In the genomic region with DNA sequence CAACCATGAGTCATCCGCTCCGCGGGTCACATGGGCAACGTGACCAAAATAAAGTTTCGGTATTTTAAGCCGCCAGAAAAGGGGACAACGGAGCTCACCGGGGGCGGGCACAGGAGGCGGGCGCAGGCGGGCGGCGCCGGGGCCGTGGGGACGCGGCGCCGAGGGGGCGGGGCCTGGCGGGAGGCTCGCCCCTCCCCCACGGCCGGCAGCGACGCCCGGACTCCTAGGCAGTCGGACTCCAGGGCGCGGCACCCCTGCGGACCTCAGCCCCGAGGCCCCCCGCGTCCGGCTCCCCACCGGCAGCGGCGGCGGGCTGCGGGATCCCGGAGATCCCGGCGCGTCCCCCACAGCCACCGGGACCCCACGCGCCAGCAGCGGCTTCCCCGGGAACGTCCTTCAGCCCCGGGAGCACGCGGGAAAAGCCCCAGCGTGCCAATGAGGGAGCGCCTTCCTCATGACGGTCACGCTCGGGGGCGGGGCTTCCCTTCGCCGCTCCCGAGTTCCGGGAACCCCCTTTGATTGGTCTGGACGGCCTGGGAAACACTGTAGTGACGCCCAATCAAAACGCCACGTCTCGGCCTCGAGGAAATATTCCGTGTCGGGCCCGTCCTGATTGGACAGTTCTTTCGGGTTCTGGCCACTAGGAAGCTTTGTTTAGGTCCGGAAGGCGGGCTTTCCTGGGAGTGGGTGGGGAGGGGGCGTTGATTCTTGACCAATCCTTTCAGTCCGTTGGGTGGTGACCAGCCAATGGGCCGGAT, we compare ENCODE assay signal across 8 cellular contexts. TPM values are rescaled to one million over a fixed set of nuclear protein-coding genes. Genes with fewer than 3 reads are reported as not detected.
DNase-seq lines count a peak whose midpoint lies in the region; ATAC-seq and TF ChIP-seq lines count a peak whose summit lies in the region.

No MANE protein-coding gene starts in this region.

- H3K4me3 ChIP-seq in lower lobe of right lung = peak overlapping the region; percentile 68

- peak; percentile 95 to 98 for ATAC-seq in lower lobe of right lung

- no peaks in the 10 kb centered on the region for H3K36me3 ChIP-seq in lower lobe of right lung

- no peaks in the 10 kb centered on the region for H3K27me3 ChIP-seq in lower lobe of right lung (ENCODE audit: low read depth)

- H3K4me1 ChIP-seq in lower lobe of right lung = peaks cover 44% of the 10 kb centered on the region

- no peaks in the 10 kb centered on the region for H3K9me3 ChIP-seq in lower lobe of right lung

- peak; percentile 100 for DNase-seq in CMK (ENCODE audit: low read depth)
- peak; percentile 100 for DNase-seq in GM20000 (ENCODE audit: low spot score)
- peak; percentile 100 for DNase-seq in HS-5 (ENCODE audit: low read depth)
- DNase-seq in NK-92 (lab: John Stamatoyannopoulos, UW; ENCODE audit: unreplicated experiment) = peak; percentile 97
- DNase-seq in activated CD8-positive, alpha-beta memory T cell treated with anti-CD3 and anti-CD28 coated beads for 24 hours = peak; percentile 98
- peak; percentile 99 for DNase-seq in effector CD4-positive, alpha-beta T cell
- DNase-seq in lower lobe of right lung = peak; percentile 99
- DNase-seq in stimulated activated CD4-positive, alpha-beta T cell treated with anti-CD3 and anti-CD28 coated beads, TNF-alpha, amount 100 ng/mL, for 1 hour (ENCODE audit: low read depth in 3 of 3, low spot score in 1 of 3) = peak; percentile 72 to 99 (median 95)

- H3K27ac ChIP-seq in lower lobe of right lung = peak overlapping the region; percentile 96

- intact Hi-C loops in lower lobe of right lung (cut with DNase I) = no loop called here

- no peak for TF ChIP-seq CTCF in GM20000 (IDR thresholded peaks at IDR 0.05; ENCODE audit: extremely low read depth, missing control alignments)
- TF ChIP-seq CTCF in lower lobe of right lung (IDR thresholded peaks at IDR 0.05) = no peak

RNA-seq across cellular contexts. Expression of gene CAMTA1, which starts 0.5 kb away (rescaled TPM):
- total RNA-seq in lower lobe of right lung = 47.9 TPM

Comparison
In these comparisons a context has a peak if more than half of its experiments do, and no peak if none do; other contexts are left out.
1. Peak in every context shown above with its lines: DNase-seq, ATAC-seq, H3K4me3 ChIP-seq and H3K27ac ChIP-seq.